ENCODE assay signal across 34 cellular contexts in the genomic region with DNA sequence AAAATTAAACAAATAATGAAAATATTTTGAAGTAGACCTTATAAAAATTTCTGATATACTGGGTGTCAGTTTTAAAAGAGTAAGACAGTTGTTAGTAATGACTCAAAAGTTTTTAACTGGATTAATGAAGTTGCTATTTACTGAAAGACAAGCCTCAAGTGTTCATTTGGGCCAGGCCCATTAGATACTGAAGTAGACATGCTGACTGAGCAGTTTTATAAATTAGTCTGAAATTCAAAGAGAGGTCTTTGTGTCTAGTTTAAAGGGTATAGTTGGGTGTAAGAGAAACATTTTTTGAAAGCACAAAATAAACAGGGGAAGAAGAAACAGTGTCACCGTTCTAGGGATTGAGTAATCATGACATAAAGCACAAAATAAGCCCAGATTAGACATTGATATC.
"Had no signal": no experiment of that assay in that cellular context is flagged by ENCODE, and none has a peak within 500 bp of the region (broad histone marks: within the 10 kb centered on the region; RNA-seq: fewer than 3 reads in every experiment).

No MANE protein-coding gene starts in this region.

- FAIRE-seq: astrocyte, colon, TTC549 had no signal

- DNase-seq: activated B cell treated with CpG ODN at 0.5 μM for 24 hours; activated CD4-positive, alpha-beta memory T cell treated with anti-CD3 and anti-CD28 coated beads for 36 hours; activated CD4-positive, alpha-beta T cell treated with anti-CD3 and anti-CD28 coated beads for 4 hours; activated CD4-positive, alpha-beta T cell treated with anti-CD3 and anti-CD28 coated beads, Interleukin-2, amount 10 ng/mL, durations not matched to agents 24 days and 14 days; activated CD4-positive, alpha-beta T cell treated with anti-CD3 and anti-CD28 coated beads, Interleukin-2, amount 50 U/mL, for 1 hour; activated CD4-positive, alpha-beta T cell treated with anti-CD3 and anti-CD28 coated beads, Interleukin-2, amount 50 U/mL, for 4 hours; activated CD4-positive, CD25-positive, alpha-beta regulatory T cell treated with anti-CD3 and anti-CD28 coated beads, Interleukin-2, amount 50 U/mL, for 72 hours; activated CD8-positive, alpha-beta memory T cell treated with anti-CD3 and anti-CD28 coated beads, Interleukin-2, amount 50 U/mL, for 4 hours; activated CD8-positive, alpha-beta T cell treated with anti-CD3 and anti-CD28 coated beads for 36 hours; activated effector memory CD4-positive, alpha-beta T cell treated with anti-CD3 and anti-CD28 coated beads, Interleukin-2, amount 50 U/mL, for 16 hours; activated gamma-delta T cell treated with Interleukin-2 at 50 U/mL for 16 hours; activated naive CD4-positive, alpha-beta T cell; activated naive CD4-positive, alpha-beta T cell treated with anti-CD3 and anti-CD28 coated beads for 36 hours; activated naive CD4-positive, alpha-beta T cell treated with anti-CD3 and anti-CD28 coated beads, Interleukin-2, amount 50 U/mL, for 16 hours; activated naive CD8-positive, alpha-beta T cell treated with anti-CD3 and anti-CD28 coated beads for 36 hours; activated T-cell treated with anti-CD3 and anti-CD28 coated beads for 4 hours; activated T-cell treated with anti-CD3 and anti-CD28 coated beads, Interleukin-2, amount 50 U/mL, for 1 hour; activated T-cell treated with anti-CD3 and anti-CD28 coated beads, Interleukin-2, amount 50 U/mL, for 4 hours; activated T-cell treated with anti-CD3 and anti-CD28 coated beads, Interleukin-2, amount 50 U/mL, for 72 hours; adrenal gland; amniotic stem cell; aorta; body of pancreas; brain microvascular endothelial cell; central memory CD4-positive, alpha-beta T cell; T-helper 2 cell; T-helper 9 cell had no signal

- H3K4me3 ChIP-seq: adrenal gland, body of pancreas, breast epithelium had no signal

- H3K27me3 ChIP-seq: adrenal gland, body of pancreas, brain microvascular endothelial cell, breast epithelium had no signal

- ATAC-seq: activated CD8-positive, alpha-beta T cell treated with anti-CD3 and anti-CD28 coated beads for 36 hours; activated naive CD4-positive, alpha-beta T cell treated with anti-CD3 and anti-CD28 coated beads, Interleukin-2, amount 50 U/mL, for 72 hours; activated T-cell treated with anti-CD3 and anti-CD28 coated beads, Interleukin-2, amount 50 U/mL, for 4 hours; activated T-cell treated with anti-CD3 and anti-CD28 coated beads, Interleukin-2, amount 50 U/mL, for 72 hours; activated T-helper 17 cell treated with anti-CD3 and anti-CD28 coated beads, Interleukin-2, amount 50 U/mL, for 72 hours; body of pancreas had no signal

- H3K4me1 ChIP-seq: adrenal gland, body of pancreas, breast epithelium had no signal

- H3K9me3 ChIP-seq: adrenal gland, body of pancreas, breast epithelium had no signal

- H3K36me3 ChIP-seq: adrenal gland, brain microvascular endothelial cell, breast epithelium had no signal

- H3K27ac ChIP-seq: adrenal gland, body of pancreas, brain microvascular endothelial cell, breast epithelium, VCaP had no signal
